Comparison of ENCODE assay signal across 1 cellular context in the genomic region with DNA sequence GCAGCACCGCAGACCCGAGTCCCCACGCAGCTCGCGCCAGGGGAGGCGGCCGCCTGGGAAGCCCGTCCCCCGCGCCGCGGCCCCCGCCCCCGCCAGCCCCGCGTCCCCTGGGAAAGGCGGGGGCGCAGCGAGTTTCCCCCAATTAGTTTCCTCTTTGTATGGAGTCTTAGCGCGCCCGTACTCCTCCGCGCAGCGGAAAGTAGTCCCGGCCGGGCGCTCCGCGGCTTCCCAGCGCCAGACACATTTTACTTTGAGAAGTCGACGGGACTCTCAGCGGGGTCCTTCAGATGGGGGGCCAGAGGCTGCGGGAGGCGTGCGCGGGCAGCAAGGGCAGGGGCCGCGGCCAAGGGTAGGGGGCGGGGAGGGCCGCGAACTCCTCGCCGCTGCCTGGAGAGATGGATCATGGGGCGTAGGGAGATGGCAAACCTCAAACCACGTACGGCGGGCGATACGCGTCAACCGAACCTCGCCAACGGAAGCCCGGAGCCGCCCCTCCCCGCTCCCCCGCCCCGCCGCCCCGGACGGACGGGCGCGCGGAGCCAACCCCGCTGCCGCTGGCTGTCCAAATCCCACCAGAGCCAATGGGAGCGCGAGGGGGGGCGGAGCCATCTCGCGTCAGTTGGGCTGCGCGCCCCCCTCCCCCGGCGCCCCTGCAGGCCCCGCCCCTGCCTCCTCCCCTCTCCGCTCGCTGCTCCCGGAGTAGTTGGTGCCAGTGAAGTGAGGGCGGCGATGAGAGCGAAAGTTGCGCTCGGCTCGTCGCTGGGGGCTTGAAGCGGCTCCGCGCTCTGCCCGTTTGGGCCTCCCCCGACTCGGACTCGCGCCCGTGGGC.
A peak's percentile ranks its signal among the peaks of the same experiment; 100 is the strongest.
TF ChIP-seq lines count a peak whose summit lies in the region.

A gene (plus strand): TSS at position 706 of the 829 bp plus-strand sequence. CDS start 238 bp downstream, outside the sequence.

TF ChIP-seq in K562, 482 proteins besides CTCF, POLR2A, EP300 and RAD21 (continued from another document and continues in another):
- TF ChIP-seq, protein P1, sequence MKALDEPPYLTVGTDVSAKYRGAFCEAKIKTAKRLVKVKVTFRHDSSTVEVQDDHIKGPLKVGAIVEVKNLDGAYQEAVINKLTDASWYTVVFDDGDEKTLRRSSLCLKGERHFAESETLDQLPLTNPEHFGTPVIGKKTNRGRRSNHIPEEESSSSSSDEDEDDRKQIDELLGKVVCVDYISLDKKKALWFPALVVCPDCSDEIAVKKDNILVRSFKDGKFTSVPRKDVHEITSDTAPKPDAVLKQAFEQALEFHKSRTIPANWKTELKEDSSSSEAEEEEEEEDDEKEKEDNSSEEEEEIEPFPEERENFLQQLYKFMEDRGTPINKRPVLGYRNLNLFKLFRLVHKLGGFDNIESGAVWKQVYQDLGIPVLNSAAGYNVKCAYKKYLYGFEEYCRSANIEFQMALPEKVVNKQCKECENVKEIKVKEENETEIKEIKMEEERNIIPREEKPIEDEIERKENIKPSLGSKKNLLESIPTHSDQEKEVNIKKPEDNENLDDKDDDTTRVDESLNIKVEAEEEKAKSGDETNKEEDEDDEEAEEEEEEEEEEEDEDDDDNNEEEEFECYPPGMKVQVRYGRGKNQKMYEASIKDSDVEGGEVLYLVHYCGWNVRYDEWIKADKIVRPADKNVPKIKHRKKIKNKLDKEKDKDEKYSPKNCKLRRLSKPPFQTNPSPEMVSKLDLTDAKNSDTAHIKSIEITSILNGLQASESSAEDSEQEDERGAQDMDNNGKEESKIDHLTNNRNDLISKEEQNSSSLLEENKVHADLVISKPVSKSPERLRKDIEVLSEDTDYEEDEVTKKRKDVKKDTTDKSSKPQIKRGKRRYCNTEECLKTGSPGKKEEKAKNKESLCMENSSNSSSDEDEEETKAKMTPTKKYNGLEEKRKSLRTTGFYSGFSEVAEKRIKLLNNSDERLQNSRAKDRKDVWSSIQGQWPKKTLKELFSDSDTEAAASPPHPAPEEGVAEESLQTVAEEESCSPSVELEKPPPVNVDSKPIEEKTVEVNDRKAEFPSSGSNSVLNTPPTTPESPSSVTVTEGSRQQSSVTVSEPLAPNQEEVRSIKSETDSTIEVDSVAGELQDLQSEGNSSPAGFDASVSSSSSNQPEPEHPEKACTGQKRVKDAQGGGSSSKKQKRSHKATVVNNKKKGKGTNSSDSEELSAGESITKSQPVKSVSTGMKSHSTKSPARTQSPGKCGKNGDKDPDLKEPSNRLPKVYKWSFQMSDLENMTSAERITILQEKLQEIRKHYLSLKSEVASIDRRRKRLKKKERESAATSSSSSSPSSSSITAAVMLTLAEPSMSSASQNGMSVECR (CRISPR knock-in tag; IDR thresholded peaks at IDR 0.05): peak; percentile 26; the same call in 1 of the 2 replicates
- TF ChIP-seq, protein P2, sequence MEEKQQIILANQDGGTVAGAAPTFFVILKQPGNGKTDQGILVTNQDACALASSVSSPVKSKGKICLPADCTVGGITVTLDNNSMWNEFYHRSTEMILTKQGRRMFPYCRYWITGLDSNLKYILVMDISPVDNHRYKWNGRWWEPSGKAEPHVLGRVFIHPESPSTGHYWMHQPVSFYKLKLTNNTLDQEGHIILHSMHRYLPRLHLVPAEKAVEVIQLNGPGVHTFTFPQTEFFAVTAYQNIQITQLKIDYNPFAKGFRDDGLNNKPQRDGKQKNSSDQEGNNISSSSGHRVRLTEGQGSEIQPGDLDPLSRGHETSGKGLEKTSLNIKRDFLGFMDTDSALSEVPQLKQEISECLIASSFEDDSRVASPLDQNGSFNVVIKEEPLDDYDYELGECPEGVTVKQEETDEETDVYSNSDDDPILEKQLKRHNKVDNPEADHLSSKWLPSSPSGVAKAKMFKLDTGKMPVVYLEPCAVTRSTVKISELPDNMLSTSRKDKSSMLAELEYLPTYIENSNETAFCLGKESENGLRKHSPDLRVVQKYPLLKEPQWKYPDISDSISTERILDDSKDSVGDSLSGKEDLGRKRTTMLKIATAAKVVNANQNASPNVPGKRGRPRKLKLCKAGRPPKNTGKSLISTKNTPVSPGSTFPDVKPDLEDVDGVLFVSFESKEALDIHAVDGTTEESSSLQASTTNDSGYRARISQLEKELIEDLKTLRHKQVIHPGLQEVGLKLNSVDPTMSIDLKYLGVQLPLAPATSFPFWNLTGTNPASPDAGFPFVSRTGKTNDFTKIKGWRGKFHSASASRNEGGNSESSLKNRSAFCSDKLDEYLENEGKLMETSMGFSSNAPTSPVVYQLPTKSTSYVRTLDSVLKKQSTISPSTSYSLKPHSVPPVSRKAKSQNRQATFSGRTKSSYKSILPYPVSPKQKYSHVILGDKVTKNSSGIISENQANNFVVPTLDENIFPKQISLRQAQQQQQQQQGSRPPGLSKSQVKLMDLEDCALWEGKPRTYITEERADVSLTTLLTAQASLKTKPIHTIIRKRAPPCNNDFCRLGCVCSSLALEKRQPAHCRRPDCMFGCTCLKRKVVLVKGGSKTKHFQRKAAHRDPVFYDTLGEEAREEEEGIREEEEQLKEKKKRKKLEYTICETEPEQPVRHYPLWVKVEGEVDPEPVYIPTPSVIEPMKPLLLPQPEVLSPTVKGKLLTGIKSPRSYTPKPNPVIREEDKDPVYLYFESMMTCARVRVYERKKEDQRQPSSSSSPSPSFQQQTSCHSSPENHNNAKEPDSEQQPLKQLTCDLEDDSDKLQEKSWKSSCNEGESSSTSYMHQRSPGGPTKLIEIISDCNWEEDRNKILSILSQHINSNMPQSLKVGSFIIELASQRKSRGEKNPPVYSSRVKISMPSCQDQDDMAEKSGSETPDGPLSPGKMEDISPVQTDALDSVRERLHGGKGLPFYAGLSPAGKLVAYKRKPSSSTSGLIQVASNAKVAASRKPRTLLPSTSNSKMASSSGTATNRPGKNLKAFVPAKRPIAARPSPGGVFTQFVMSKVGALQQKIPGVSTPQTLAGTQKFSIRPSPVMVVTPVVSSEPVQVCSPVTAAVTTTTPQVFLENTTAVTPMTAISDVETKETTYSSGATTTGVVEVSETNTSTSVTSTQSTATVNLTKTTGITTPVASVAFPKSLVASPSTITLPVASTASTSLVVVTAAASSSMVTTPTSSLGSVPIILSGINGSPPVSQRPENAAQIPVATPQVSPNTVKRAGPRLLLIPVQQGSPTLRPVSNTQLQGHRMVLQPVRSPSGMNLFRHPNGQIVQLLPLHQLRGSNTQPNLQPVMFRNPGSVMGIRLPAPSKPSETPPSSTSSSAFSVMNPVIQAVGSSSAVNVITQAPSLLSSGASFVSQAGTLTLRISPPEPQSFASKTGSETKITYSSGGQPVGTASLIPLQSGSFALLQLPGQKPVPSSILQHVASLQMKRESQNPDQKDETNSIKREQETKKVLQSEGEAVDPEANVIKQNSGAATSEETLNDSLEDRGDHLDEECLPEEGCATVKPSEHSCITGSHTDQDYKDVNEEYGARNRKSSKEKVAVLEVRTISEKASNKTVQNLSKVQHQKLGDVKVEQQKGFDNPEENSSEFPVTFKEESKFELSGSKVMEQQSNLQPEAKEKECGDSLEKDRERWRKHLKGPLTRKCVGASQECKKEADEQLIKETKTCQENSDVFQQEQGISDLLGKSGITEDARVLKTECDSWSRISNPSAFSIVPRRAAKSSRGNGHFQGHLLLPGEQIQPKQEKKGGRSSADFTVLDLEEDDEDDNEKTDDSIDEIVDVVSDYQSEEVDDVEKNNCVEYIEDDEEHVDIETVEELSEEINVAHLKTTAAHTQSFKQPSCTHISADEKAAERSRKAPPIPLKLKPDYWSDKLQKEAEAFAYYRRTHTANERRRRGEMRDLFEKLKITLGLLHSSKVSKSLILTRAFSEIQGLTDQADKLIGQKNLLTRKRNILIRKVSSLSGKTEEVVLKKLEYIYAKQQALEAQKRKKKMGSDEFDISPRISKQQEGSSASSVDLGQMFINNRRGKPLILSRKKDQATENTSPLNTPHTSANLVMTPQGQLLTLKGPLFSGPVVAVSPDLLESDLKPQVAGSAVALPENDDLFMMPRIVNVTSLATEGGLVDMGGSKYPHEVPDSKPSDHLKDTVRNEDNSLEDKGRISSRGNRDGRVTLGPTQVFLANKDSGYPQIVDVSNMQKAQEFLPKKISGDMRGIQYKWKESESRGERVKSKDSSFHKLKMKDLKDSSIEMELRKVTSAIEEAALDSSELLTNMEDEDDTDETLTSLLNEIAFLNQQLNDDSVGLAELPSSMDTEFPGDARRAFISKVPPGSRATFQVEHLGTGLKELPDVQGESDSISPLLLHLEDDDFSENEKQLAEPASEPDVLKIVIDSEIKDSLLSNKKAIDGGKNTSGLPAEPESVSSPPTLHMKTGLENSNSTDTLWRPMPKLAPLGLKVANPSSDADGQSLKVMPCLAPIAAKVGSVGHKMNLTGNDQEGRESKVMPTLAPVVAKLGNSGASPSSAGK (IDR thresholded peaks at IDR 0.05): no peak
- TF ChIP-seq KLF13 (tag; IDR thresholded peaks at IDR 0.05; ENCODE audit: borderline replicate concordance, low read depth) (0 out of 2 replicates have a peak, but pooled peaks have one; percentile 15), ZNF561 (CRISPR knock-in tag; conservative IDR thresholded peaks at IDR 0.05) (no peak), TAF7 (tag; IDR thresholded peaks at IDR 0.05) (peak; percentile 32; the same call in 1 of the 2 replicates), FOSL1 (tag; conservative IDR thresholded peaks at IDR 0.05) (peak; percentile 16; the same call in 1 of the 2 replicates), ZSCAN32 (CRISPR knock-in tag; IDR thresholded peaks at IDR 0.05) (no peak), RBM25 (IDR thresholded peaks at IDR 0.05; ENCODE audit: low read depth, low read length, severe bottlenecking) (peak; percentile 32), HNRNPL (IDR thresholded peaks at IDR 0.05; ENCODE audit: low read depth, low read length) (peak; percentile 44; the same call in 1 of the 2 replicates), ZBTB1 (CRISPR knock-in tag; IDR thresholded peaks at IDR 0.05; ENCODE audit: borderline replicate concordance, low read depth) (no peak), BACH1 (tag; IDR thresholded peaks at IDR 0.05) (no peak)
- TF ChIP-seq, protein P3, sequence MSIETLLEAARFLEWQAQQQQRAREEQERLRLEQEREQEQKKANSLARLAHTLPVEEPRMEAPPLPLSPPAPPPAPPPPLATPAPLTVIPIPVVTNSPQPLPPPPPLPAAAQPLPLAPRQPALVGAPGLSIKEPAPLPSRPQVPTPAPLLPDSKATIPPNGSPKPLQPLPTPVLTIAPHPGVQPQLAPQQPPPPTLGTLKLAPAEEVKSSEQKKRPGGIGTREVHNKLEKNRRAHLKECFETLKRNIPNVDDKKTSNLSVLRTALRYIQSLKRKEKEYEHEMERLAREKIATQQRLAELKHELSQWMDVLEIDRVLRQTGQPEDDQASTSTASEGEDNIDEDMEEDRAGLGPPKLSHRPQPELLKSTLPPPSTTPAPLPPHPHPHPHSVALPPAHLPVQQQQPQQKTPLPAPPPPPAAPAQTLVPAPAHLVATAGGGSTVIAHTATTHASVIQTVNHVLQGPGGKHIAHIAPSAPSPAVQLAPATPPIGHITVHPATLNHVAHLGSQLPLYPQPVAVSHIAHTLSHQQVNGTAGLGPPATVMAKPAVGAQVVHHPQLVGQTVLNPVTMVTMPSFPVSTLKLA (conservative IDR thresholded peaks at IDR 0.05): peak in 1 of 2 experiments; percentile 76; a peak in 3 of 4 replicates
- TF ChIP-seq, protein P4, sequence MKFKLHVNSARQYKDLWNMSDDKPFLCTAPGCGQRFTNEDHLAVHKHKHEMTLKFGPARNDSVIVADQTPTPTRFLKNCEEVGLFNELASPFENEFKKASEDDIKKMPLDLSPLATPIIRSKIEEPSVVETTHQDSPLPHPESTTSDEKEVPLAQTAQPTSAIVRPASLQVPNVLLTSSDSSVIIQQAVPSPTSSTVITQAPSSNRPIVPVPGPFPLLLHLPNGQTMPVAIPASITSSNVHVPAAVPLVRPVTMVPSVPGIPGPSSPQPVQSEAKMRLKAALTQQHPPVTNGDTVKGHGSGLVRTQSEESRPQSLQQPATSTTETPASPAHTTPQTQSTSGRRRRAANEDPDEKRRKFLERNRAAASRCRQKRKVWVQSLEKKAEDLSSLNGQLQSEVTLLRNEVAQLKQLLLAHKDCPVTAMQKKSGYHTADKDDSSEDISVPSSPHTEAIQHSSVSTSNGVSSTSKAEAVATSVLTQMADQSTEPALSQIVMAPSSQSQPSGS (CRISPR knock-in tag; IDR thresholded peaks at IDR 0.05): no peak
